ENCODE assay signal across 2 cellular contexts in genomic region chr5:175129619-175130018, GRCh38.
TF ChIP-seq lines count a peak whose summit lies in the region.

No MANE protein-coding gene starts in this region.

TF ChIP-seq in HCT116, 20 proteins besides CTCF, POLR2A, EP300 and RAD21 (continued from another document):
- TF ChIP-seq EZH2phosphoT487 (IDR thresholded peaks at IDR 0.05; ENCODE audit: borderline replicate concordance) (no peak), CEBPB (IDR thresholded peaks at IDR 0.05; ENCODE audit: low read depth) (no peak), SP1 (IDR thresholded peaks at IDR 0.05; ENCODE audit: low read depth) (no peak), MAX (IDR thresholded peaks at IDR 0.05) (no peak), REST (IDR thresholded peaks at IDR 0.05; ENCODE audit: low read depth) (no peak), SIN3A (IDR thresholded peaks at IDR 0.05; ENCODE audit: low read depth) (no peak), EGR1 (IDR thresholded peaks at IDR 0.05; ENCODE audit: low read depth) (no peak), ELF1 (IDR thresholded peaks at IDR 0.05; ENCODE audit: borderline replicate concordance, low read depth) (no peak), EZH2 (IDR thresholded peaks at IDR 0.05) (no peak), CBX3 (IDR thresholded peaks at IDR 0.05; ENCODE audit: low read depth) (no peak)
TF ChIP-seq in HCT116: peak in this region for 0.

TF ChIP-seq in H1, 55 proteins besides CTCF, POLR2A, EP300 and RAD21 (continued from another document):
- TF ChIP-seq FOSL1 (IDR thresholded peaks at IDR 0.05; ENCODE audit: insufficient read depth, low read depth, low read length) (no peak), MAFK (IDR thresholded peaks at IDR 0.05; ENCODE audit: low read depth, low read length) (no peak), TBP (IDR thresholded peaks at IDR 0.05; ENCODE audit: low read depth, low read length) (no peak), CHD2 (IDR thresholded peaks at IDR 0.05; ENCODE audit: low read length) (no peak), SIN3A (conservative IDR thresholded peaks at IDR 0.05 in 1 of 2, IDR thresholded peaks at IDR 0.05 in 1 of 2; ENCODE audit: low read depth in 1 of 2, low read length in 2 of 2) (no peak), CEBPB (IDR thresholded peaks at IDR 0.05; ENCODE audit: low read depth, low read length) (no peak), ATF3 (IDR thresholded peaks at IDR 0.05; ENCODE audit: insufficient read depth, low read depth, low read length) (no peak), ASH2L (IDR thresholded peaks at IDR 0.05; ENCODE audit: low read length) (no peak)
